ENCODE assay signal across 19 cellular contexts in the genomic region with DNA sequence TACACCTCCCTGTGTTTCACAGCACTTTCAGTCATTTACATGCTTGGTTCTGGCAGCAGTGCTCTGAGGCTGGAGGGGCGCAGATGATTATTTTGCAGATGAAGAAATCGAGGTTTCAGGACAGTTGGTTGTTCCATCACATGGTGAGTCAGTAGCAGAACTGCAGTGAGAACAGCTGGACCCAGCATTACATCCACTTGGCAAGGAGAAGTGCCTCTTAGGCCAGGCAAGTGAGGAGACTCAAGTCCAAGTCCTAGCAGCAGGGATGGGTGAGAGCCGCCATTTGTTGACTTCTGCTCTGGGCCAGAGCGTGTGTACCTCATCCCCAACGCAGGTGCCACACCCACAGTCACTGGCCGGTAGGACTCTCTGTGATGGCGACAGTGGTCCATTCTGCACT. TPM values are rescaled to one million over a fixed set of nuclear protein-coding genes. Genes with fewer than 3 reads are reported as not detected.
"Had no signal": no experiment of that assay in that cellular context is flagged by ENCODE, and none has a peak within 500 bp of the region (broad histone marks: within the 10 kb centered on the region; RNA-seq: fewer than 3 reads in every experiment).

No MANE protein-coding gene starts in this region.

- H3K27me3 Mint-ChIP-seq: activated CD8-positive, alpha-beta T cell treated with anti-CD3 and anti-CD28 coated beads for 36 hours; activated naive CD8-positive, alpha-beta T cell treated with anti-CD3 and anti-CD28 coated beads for 36 hours; naive B cell; stimulated activated naive B cell treated with anti-CD40 and anti-IgM and Interleukin-4, amounts not matched to agents 10 μg/mL and 1 μg/mL and 100 μg/mL, for 72 hours; T-helper 17 cell had no signal

- H3K9me3 Mint-ChIP-seq: activated CD8-positive, alpha-beta T cell treated with anti-CD3 and anti-CD28 coated beads for 36 hours; activated naive CD8-positive, alpha-beta T cell treated with anti-CD3 and anti-CD28 coated beads for 36 hours; naive B cell; stimulated activated naive B cell treated with anti-CD40 and anti-IgM and Interleukin-4, amounts not matched to agents 10 μg/mL and 1 μg/mL and 100 μg/mL, for 72 hours had no signal

- H3K4me3 ChIP-seq: lower lobe of right lung, pancreas had no signal

- ATAC-seq: activated CD8-positive, alpha-beta T cell treated with anti-CD3 and anti-CD28 coated beads for 36 hours; lower lobe of right lung; stimulated activated naive B cell treated with anti-CD40 and anti-IgM and Interleukin-4, amounts not matched to agents 10 μg/mL and 1 μg/mL and 100 μg/mL, for 72 hours; T-helper 17 cell had no signal

- H3K27ac Mint-ChIP-seq: activated CD8-positive, alpha-beta T cell treated with anti-CD3 and anti-CD28 coated beads for 36 hours; activated naive CD8-positive, alpha-beta T cell treated with anti-CD3 and anti-CD28 coated beads for 36 hours; stimulated activated naive B cell treated with anti-CD40 and anti-IgM and Interleukin-4, amounts not matched to agents 10 μg/mL and 1 μg/mL and 100 μg/mL, for 72 hours; T-helper 17 cell had no signal

- H3K36me3 ChIP-seq: brain microvascular endothelial cell, lower lobe of right lung, pancreas had no signal

- H3K9me3 ChIP-seq: lower lobe of right lung, pancreas had no signal

- H3K4me3 Mint-ChIP-seq: activated CD8-positive, alpha-beta T cell treated with anti-CD3 and anti-CD28 coated beads for 36 hours; activated naive CD8-positive, alpha-beta T cell treated with anti-CD3 and anti-CD28 coated beads for 36 hours; naive B cell; stimulated activated naive B cell treated with anti-CD40 and anti-IgM and Interleukin-4, amounts not matched to agents 10 μg/mL and 1 μg/mL and 100 μg/mL, for 72 hours; T-helper 17 cell had no signal

- H3K27ac ChIP-seq: brain microvascular endothelial cell, epithelial cell of prostate, lower lobe of right lung, pancreas had no signal

- DNase-seq: activated CD4-positive, alpha-beta T cell treated with anti-CD3 and anti-CD28 coated beads for 4 hours; activated CD8-positive, alpha-beta T cell treated with anti-CD3 and anti-CD28 coated beads for 36 hours; activated gamma-delta T cell treated with Interleukin-2 at 50 U/mL for 16 hours; activated naive CD8-positive, alpha-beta T cell treated with anti-CD3 and anti-CD28 coated beads for 36 hours; activated T-cell treated with anti-CD3 and anti-CD28 coated beads, Interleukin-2, amount 50 U/mL, for 48 hours; brain microvascular endothelial cell; dermis blood vessel endothelial cell; lower lobe of right lung; naive B cell; pancreas; stimulated activated CD4-positive, alpha-beta T cell treated with anti-CD3 and anti-CD28 coated beads, Interleukin-15, amount 100 ng/mL, for 24 hours; stimulated activated CD4-positive, alpha-beta T cell treated with anti-CD3 and anti-CD28 coated beads, Interleukin-4, amount 100 ng/mL, for 1 hour; stimulated activated naive B cell treated with anti-CD40 and anti-IgM and Interleukin-4, amounts not matched to agents 10 μg/mL and 1 μg/mL and 100 μg/mL, for 72 hours; T-helper 17 cell; trophoblast cell had no signal

- H3K27me3 ChIP-seq: brain microvascular endothelial cell, pancreas had no signal

RNA-seq across cellular contexts. Expression of gene EPHA8, which starts 26.8 kb away (rescaled TPM):
- total RNA-seq: activated CD8-positive, alpha-beta T cell treated with anti-CD3 and anti-CD28 coated beads for 36 hours; activated naive CD8-positive, alpha-beta T cell treated with anti-CD3 and anti-CD28 coated beads for 36 hours; dermis blood vessel endothelial cell; fibroblast of villous mesenchyme; lower lobe of right lung; renal cortical epithelial cell; skeletal muscle tissue; T-helper 17 cell had no signal
